30 cellular contexts compared by ENCODE assay signal in genomic region chr15:78574944-78575343, GRCh38. TPM values are rescaled to one million over a fixed set of nuclear protein-coding genes. Genes with fewer than 3 reads are reported as not detected.
"Had no signal": no experiment of that assay in that cellular context is flagged by ENCODE, and none has a peak within 500 bp of the region (broad histone marks: within the 10 kb centered on the region; RNA-seq: fewer than 3 reads in every experiment).

No MANE protein-coding gene starts in this region.

- H3K4me3 Mint-ChIP-seq: mesothelial cell of epicardium; naive B cell; natural killer cell treated with Interleukin-12 subunit alpha and Interleukin-12 subunit beta and Interleukin-15 and Interleukin-18, amount 100 ng/mL, for 72 hours; stimulated activated memory B cell treated with anti-CD40 and anti-IgM and Interleukin-4, amounts not matched to agents 10 μg/mL and 1 μg/mL and 100 μg/mL, for 72 hours had no signal

- H3K27ac ChIP-seq: hepatocyte, left ventricle myocardium inferior, ovary, right atrium auricular region, right lobe of liver, stomach, suprapubic skin, thoracic aorta, tibial artery, upper lobe of right lung had no signal

- H3K4me1 ChIP-seq: right atrium auricular region, right lobe of liver, stomach, suprapubic skin, tibial artery, upper lobe of right lung had no signal

- H3K36me3 ChIP-seq: left ventricle myocardium inferior, ovary, right atrium auricular region, right lobe of liver, stomach, suprapubic skin, thoracic aorta, tibial artery, upper lobe of right lung had no signal

- H3K4me1 Mint-ChIP-seq: naive B cell; stimulated activated memory B cell treated with anti-CD40 and anti-IgM and Interleukin-4, amounts not matched to agents 10 μg/mL and 1 μg/mL and 100 μg/mL, for 72 hours had no signal

- H3K27ac Mint-ChIP-seq: mesothelial cell of epicardium; naive B cell; natural killer cell treated with Interleukin-12 subunit alpha and Interleukin-12 subunit beta and Interleukin-15 and Interleukin-18, amount 100 ng/mL, for 72 hours; progenitor cell of endocrine pancreas; stimulated activated memory B cell treated with anti-CD40 and anti-IgM and Interleukin-4, amounts not matched to agents 10 μg/mL and 1 μg/mL and 100 μg/mL, for 72 hours had no signal

- H3K36me3 Mint-ChIP-seq: mesothelial cell of epicardium; naive B cell; natural killer cell treated with Interleukin-12 subunit alpha and Interleukin-12 subunit beta and Interleukin-15 and Interleukin-18, amount 100 ng/mL, for 72 hours; stimulated activated memory B cell treated with anti-CD40 and anti-IgM and Interleukin-4, amounts not matched to agents 10 μg/mL and 1 μg/mL and 100 μg/mL, for 72 hours had no signal

- FAIRE-seq: urothelium cell line had no signal

- H3K4me3 ChIP-seq: hepatocyte, left ventricle myocardium inferior, lung, ovary, right atrium auricular region, right lobe of liver, smooth muscle cell, stomach, suprapubic skin, thoracic aorta, tibial artery, upper lobe of right lung had no signal

- H3K27me3 Mint-ChIP-seq: progenitor cell of endocrine pancreas had no signal

- H3K9me3 ChIP-seq: left ventricle myocardium inferior, ovary, right atrium auricular region, right lobe of liver, stomach, suprapubic skin, thoracic aorta, tibial artery, upper lobe of right lung had no signal

- H3K9me3 Mint-ChIP-seq: mesothelial cell of epicardium; naive B cell; natural killer cell treated with Interleukin-12 subunit alpha and Interleukin-12 subunit beta and Interleukin-15 and Interleukin-18, amount 100 ng/mL, for 72 hours; stimulated activated memory B cell treated with anti-CD40 and anti-IgM and Interleukin-4, amounts not matched to agents 10 μg/mL and 1 μg/mL and 100 μg/mL, for 72 hours had no signal

- DNase-seq: islet precursor cell; left ventricle myocardium inferior; mesendoderm; naive B cell; ovary; right lobe of liver; stimulated activated CD4-positive, alpha-beta T cell treated with anti-CD3 and anti-CD28 coated beads, Interleukin-1b, Interleukin-23, amount 100 ng/mL, for 48 hours; stimulated activated CD4-positive, alpha-beta T cell treated with anti-CD3 and anti-CD28 coated beads, Interleukin-2, amount 100 ng/mL, for 48 hours; stimulated activated CD4-positive, alpha-beta T cell treated with anti-CD3 and anti-CD28 coated beads, Interleukin-4, amount 100 ng/mL, for 4 hours; stimulated activated CD8-positive, alpha-beta memory T cell treated with anti-CD3 and anti-CD28 coated beads, Interleukin-4, amount 100 ng/mL, for 48 hours; stimulated activated naive CD8-positive, alpha-beta T cell treated with anti-CD3 and anti-CD28 coated beads, Interleukin-15, Interleukin-2, amounts not matched to agents 100 U/mL and 50 U/mL, for 24 hours; stomach; tibial artery; trophoblast cell; upper lobe of right lung had no signal

- ATAC-seq: natural killer cell treated with Interleukin-12 subunit alpha and Interleukin-12 subunit beta and Interleukin-15 and Interleukin-18, amount 100 ng/mL, for 72 hours; right lobe of liver; stimulated activated memory B cell treated with anti-CD40 and anti-IgM and Interleukin-4, amounts not matched to agents 10 μg/mL and 1 μg/mL and 100 μg/mL, for 72 hours; stimulated activated naive CD8-positive, alpha-beta T cell treated with anti-CD3 and anti-CD28 coated beads, Interleukin-15, Interleukin-2, amounts not matched to agents 100 U/mL and 50 U/mL, for 24 hours; upper lobe of right lung had no signal

RNA-seq across cellular contexts. Expression of gene CHRNA3, which starts 45.9 kb away (rescaled TPM):
- total RNA-seq: mononuclear cell; natural killer cell treated with Interleukin-12 subunit alpha and Interleukin-12 subunit beta and Interleukin-15 and Interleukin-18, amount 100 ng/mL, for 72 hours; ovary; pulmonary artery endothelial cell; renal cortical epithelial cell; right lobe of liver; skeletal muscle tissue; smooth muscle cell; thoracic aorta; upper lobe of right lung had no signal
